ENCODE assay signal across 10 cellular contexts in genomic region chr20:63567382-63568169, GRCh38. TPM values are rescaled to one million over a fixed set of nuclear protein-coding genes. Genes with fewer than 3 reads are reported as not detected.
DNase-seq lines count a peak whose midpoint lies in the region; ATAC-seq and TF ChIP-seq lines count a peak whose summit lies in the region.
"Had no signal": no experiment of that assay in that cellular context is flagged by ENCODE, and none has a peak within 500 bp of the region (broad histone marks: within the 10 kb centered on the region; RNA-seq: fewer than 3 reads in every experiment).

No MANE protein-coding gene starts in this region.

- TF ChIP-seq EP300 in ovary (IDR thresholded peaks at IDR 0.05) = no peak

- H3K9ac ChIP-seq in mesenchymal stem cell (ENCODE audit: low read length) = no peak overlapping the region

- H3K4me2 ChIP-seq in mesenchymal stem cell (ENCODE audit: low read length, poor library complexity, severe bottlenecking) = no peak overlapping the region
- H3K4me2 ChIP-seq: A549 had no signal

- peak overlapping the region; percentile 25 for H4K91ac ChIP-seq in mesenchymal stem cell (ENCODE audit: low read length)

- H3K79me1 ChIP-seq in mesenchymal stem cell (replicated peaks; ENCODE audit: low read length, poor library complexity, severe bottlenecking) = peaks cover 8% of the 10 kb centered on the region

- no peak overlapping the region for H3K18ac ChIP-seq in mesenchymal stem cell (ENCODE audit: low read depth in 1 of 2, low read length in 2 of 2)

- peaks cover 30% of the 10 kb centered on the region for H3K36me3 Mint-ChIP-seq in activated CD8-positive, alpha-beta memory T cell treated with anti-CD3 and anti-CD28 coated beads, Interleukin-2, amount 10 ng/mL, durations not matched to agents 7 days and 5 days

- DNase-seq in activated CD4-positive, alpha-beta T cell treated with anti-CD3 and anti-CD28 coated beads for 24 hours (ENCODE audit: low read depth in 2 of 2) = peak; percentile 10 to 31
- no peak for DNase-seq in activated CD4-positive, alpha-beta T cell treated with anti-CD3 and anti-CD28 coated beads for 1 hour
- peak; percentile 33 for DNase-seq in HT1080 (ENCODE audit: low read depth)
- peak; percentile 83 for DNase-seq in activated CD8-positive, alpha-beta memory T cell treated with anti-CD3 and anti-CD28 coated beads, Interleukin-2, amount 10 ng/mL, durations not matched to agents 7 days and 5 days
- DNase-seq in mesenchymal stem cell = peak; percentile 32
- no peak for DNase-seq in ovary
- DNase-seq in NCI-H2196 (lab: John Stamatoyannopoulos, UW; ENCODE audit: unreplicated experiment) = no peak
- DNase-seq in putamen (ENCODE audit: low spot score) = no peak

- H3K9me3 ChIP-seq in mesenchymal stem cell (ENCODE audit: control insufficient read depth, low read length) = no peaks in the 10 kb centered on the region
- no peaks in the 10 kb centered on the region for H3K9me3 ChIP-seq in ovary
- H3K9me3 ChIP-seq: A549 had no signal

- no peak overlapping the region for H3K23ac ChIP-seq in mesenchymal stem cell (ENCODE audit: low read length in 2 of 2)

- peaks cover 34% of the 10 kb centered on the region for H3K4me1 Mint-ChIP-seq in activated CD8-positive, alpha-beta memory T cell treated with anti-CD3 and anti-CD28 coated beads, Interleukin-2, amount 10 ng/mL, durations not matched to agents 7 days and 5 days

- CTCF ChIA-PET in activated CD8-positive, alpha-beta memory T cell treated with anti-CD3 and anti-CD28 coated beads, Interleukin-2, amount 10 ng/mL, durations not matched to agents 7 days and 5 days (lab: Charles Lee) = interaction anchor here (1.0 to 3.4 kb wide), 7 partner anchors 9 to 471 kb away, joined by 3 to 21 read pairs (median 5); partner anchors contain the start of genes PPDPF and PTK6

- H3K4me3 ChIP-seq in mesenchymal stem cell (ENCODE audit: insufficient read depth in 1 of 2, low read depth in 1 of 2, low read length in 2 of 2) (no peak overlapping the region), ovary (no peak overlapping the region)
- H3K4me3 ChIP-seq: A549 had no signal

- 92% methylated on average over 36 of the region's 38 CpGs for WGBS in mesenchymal stem cell
- 82 to 89% (median 83%) methylated on average over 32 to 38 of the region's 38 CpGs for WGBS in ovary, 3 donors

- no peak overlapping the region for H2BK15ac ChIP-seq in mesenchymal stem cell (ENCODE audit: low read depth, poor library complexity, severe bottlenecking)

- H3K27ac Mint-ChIP-seq in activated CD8-positive, alpha-beta memory T cell treated with anti-CD3 and anti-CD28 coated beads, Interleukin-2, amount 10 ng/mL, durations not matched to agents 7 days and 5 days = peak overlapping the region; percentile 79

- no peak overlapping the region for H2BK12ac ChIP-seq in mesenchymal stem cell (ENCODE audit: low read length in 2 of 2)

- H3K4me1 ChIP-seq in mesenchymal stem cell (ENCODE audit: control insufficient read depth, insufficient read depth, low read depth, low read length) (peaks cover 25% of the 10 kb centered on the region), ovary (ENCODE audit: insufficient read depth) (no peaks in the 10 kb centered on the region)
- H3K4me1 ChIP-seq: A549 had no signal

- no peaks in the 10 kb centered on the region for H3K9me3 Mint-ChIP-seq in activated CD8-positive, alpha-beta memory T cell treated with anti-CD3 and anti-CD28 coated beads, Interleukin-2, amount 10 ng/mL, durations not matched to agents 7 days and 5 days (ENCODE audit: low read depth)

- H3K14ac ChIP-seq in mesenchymal stem cell (ENCODE audit: low read length in 2 of 2) = no peak overlapping the region

- H2BK5ac ChIP-seq in mesenchymal stem cell (ENCODE audit: low read depth, low read length, poor library complexity, severe bottlenecking) = no peak overlapping the region

- no peak for TF ChIP-seq CTCF in ovary (IDR thresholded peaks at IDR 0.05)

- intact Hi-C loops in ovary (cut with DNase I) = no loop called here

- H2AFZ ChIP-seq in mesenchymal stem cell (ENCODE audit: low read depth, low read length) = no peak overlapping the region

- no peak overlapping the region for H3K4ac ChIP-seq in mesenchymal stem cell (ENCODE audit: low read depth in 1 of 2, low read length in 2 of 2)

- no peak overlapping the region for H4K8ac ChIP-seq in mesenchymal stem cell (ENCODE audit: low read length)

- peaks cover 29 to 84% of the 10 kb centered on the region in 2 experiments for H3K36me3 ChIP-seq in mesenchymal stem cell (ENCODE audit: control insufficient read depth in 1 of 2, insufficient read depth in 2 of 2, low read depth in 1 of 2, low read length in 2 of 2)
- no peaks in the 10 kb centered on the region for H3K36me3 ChIP-seq in ovary

- peak; percentile 71 for ATAC-seq in activated CD8-positive, alpha-beta memory T cell treated with anti-CD3 and anti-CD28 coated beads, Interleukin-2, amount 10 ng/mL, durations not matched to agents 7 days and 5 days
- ATAC-seq: A549 had no signal

- H3K27me3 ChIP-seq in mesenchymal stem cell (ENCODE audit: control insufficient read depth in 1 of 2, insufficient read depth in 1 of 2, low read length in 2 of 2) = no peaks in the 10 kb centered on the region
- H3K27me3 ChIP-seq in ovary = no peaks in the 10 kb centered on the region

- peak overlapping the region; percentile 49 for H3K4me3 Mint-ChIP-seq in activated CD8-positive, alpha-beta memory T cell treated with anti-CD3 and anti-CD28 coated beads, Interleukin-2, amount 10 ng/mL, durations not matched to agents 7 days and 5 days

- no peak for TF ChIP-seq POLR2A in ovary (IDR thresholded peaks at IDR 0.05)

- H2BK120ac ChIP-seq in mesenchymal stem cell (ENCODE audit: low read depth, low read length) = no peak overlapping the region

- no peak overlapping the region for H2AK5ac ChIP-seq in mesenchymal stem cell (ENCODE audit: low read length, severe bottlenecking)

- H3K27ac ChIP-seq in mesenchymal stem cell (ENCODE audit: low read length, poor library complexity, severe bottlenecking) (no peak overlapping the region), ovary (no peak overlapping the region)
- H3K27ac ChIP-seq: A549 had no signal

- no peaks in the 10 kb centered on the region for H3K27me3 Mint-ChIP-seq in activated CD8-positive, alpha-beta memory T cell treated with anti-CD3 and anti-CD28 coated beads, Interleukin-2, amount 10 ng/mL, durations not matched to agents 7 days and 5 days

RNA-seq across cellular contexts. Expression of gene HELZ2, which starts 6.5 kb away (rescaled TPM):
- total RNA-seq in HT1080 (2014; rRNA removed; shearing (Covaris generic)) = 10.8 and 11.7 TPM in 2 replicates
- 6.0 and 7.4 TPM in 2 replicates for polyA plus RNA-seq in HT1080 (2015; cell fraction: cytosol; rRNA removed)
- 39.6 and 41.2 TPM in 2 replicates for polyA plus RNA-seq in HT1080 (2015; cell fraction: nucleus; rRNA removed)
- 100 to 1,000 TPM; 139 to 285 TPM for total RNA-seq in activated CD8-positive, alpha-beta memory T cell treated with anti-CD3 and anti-CD28 coated beads, Interleukin-2, amount 10 ng/mL, durations not matched to agents 7 days and 5 days
- 8.0 TPM for polyA plus RNA-seq in mesenchymal stem cell (2013, experiment 1 of 2)
- 7.9 TPM for polyA plus RNA-seq in mesenchymal stem cell (2013, experiment 2 of 2)
- 10 to 100 TPM in 6 of 7 donors, 1 to 10 TPM in 1; 9.4 to 19.6 (median 17.6) TPM for total RNA-seq in ovary
- 10 to 100 TPM in 1 of 2 donors, 1 to 10 TPM in 1; 1.8 to 10.5 TPM for polyA plus RNA-seq in ovary

RNA-seq across cellular contexts. Expression of gene FNDC11, which starts 13.6 kb away (rescaled TPM):
- total RNA-seq in HT1080 (2014; rRNA removed; shearing (Covaris generic)) = not detected in 2 replicates
- polyA plus RNA-seq in HT1080 (2015; cell fraction: cytosol; rRNA removed) = 0.02 and 0.16 TPM in 2 replicates
- polyA plus RNA-seq in HT1080 (2015; cell fraction: nucleus; rRNA removed) = 0.05 and 0.22 TPM in 2 replicates
- under 1 TPM; 0.14 to 0.35 TPM for total RNA-seq in activated CD8-positive, alpha-beta memory T cell treated with anti-CD3 and anti-CD28 coated beads, Interleukin-2, amount 10 ng/mL, durations not matched to agents 7 days and 5 days
- 0.91 TPM for polyA plus RNA-seq in mesenchymal stem cell (2013, experiment 1 of 2)
- polyA plus RNA-seq in mesenchymal stem cell (2013, experiment 2 of 2) = 0.79 TPM
- total RNA-seq in ovary = 1 to 10 TPM in 1 of 7 donors, under 1 TPM in 5, not detected in 1; 0.10 to 5.5 (median 0.36) TPM
- under 1 TPM in 1 of 2 donors, not detected in 1; 0.35 TPM for polyA plus RNA-seq in ovary
- total RNA-seq: SK-MEL-5 had no signal

RNA-seq across cellular contexts. Expression of gene SRMS, which starts 20.0 kb away (rescaled TPM):
- total RNA-seq in HT1080 (2014; rRNA removed; shearing (Covaris generic)) = not detected in 2 replicates
- polyA plus RNA-seq in HT1080 (2015; cell fraction: cytosol; rRNA removed) = not detected in 2 replicates
- polyA plus RNA-seq in HT1080 (2015; cell fraction: nucleus; rRNA removed) = not detected in 2 replicates
- total RNA-seq in activated CD8-positive, alpha-beta memory T cell treated with anti-CD3 and anti-CD28 coated beads, Interleukin-2, amount 10 ng/mL, durations not matched to agents 7 days and 5 days = not detected
- not detected for polyA plus RNA-seq in mesenchymal stem cell (2013, experiment 1 of 2)
- polyA plus RNA-seq in mesenchymal stem cell (2013, experiment 2 of 2) = not detected
- not detected for total RNA-seq in ovary
- polyA plus RNA-seq in ovary = not detected
- total RNA-seq: SK-MEL-5 had no signal
- polyA plus RNA-seq: A549 had no signal

RNA-seq across cellular contexts. Expression of gene PTK6, which starts 30.4 kb away (rescaled TPM):
- total RNA-seq in HT1080 (2014; rRNA removed; shearing (Covaris generic)) = not detected in 2 replicates
- polyA plus RNA-seq in HT1080 (2015; cell fraction: cytosol; rRNA removed) = 0.07 TPM in 1 of 2 replicates, not detected in the other
- 0.20 TPM in 1 of 2 replicates, not detected in the other for polyA plus RNA-seq in HT1080 (2015; cell fraction: nucleus; rRNA removed)
- total RNA-seq in activated CD8-positive, alpha-beta memory T cell treated with anti-CD3 and anti-CD28 coated beads, Interleukin-2, amount 10 ng/mL, durations not matched to agents 7 days and 5 days = under 1 TPM; 0.21 to 0.53 TPM
- not detected for polyA plus RNA-seq in mesenchymal stem cell (2013, experiment 1 of 2)
- polyA plus RNA-seq in mesenchymal stem cell (2013, experiment 2 of 2) = not detected
- under 1 TPM in 5 of 7 donors, not detected in 2; 0.08 to 0.46 (median 0.15) TPM for total RNA-seq in ovary
- polyA plus RNA-seq in ovary = under 1 TPM; 0.07 to 0.08 TPM
- total RNA-seq: SK-MEL-5 had no signal

RNA-seq across cellular contexts. Expression of gene PPDPF, which starts 47.0 kb away (rescaled TPM):
- total RNA-seq in HT1080 (2014; rRNA removed; shearing (Covaris generic)) = 35.3 and 143 TPM in 2 replicates
- polyA plus RNA-seq in HT1080 (2015; cell fraction: cytosol; rRNA removed) = 528 and 606 TPM in 2 replicates
- 69.3 and 69.9 TPM in 2 replicates for polyA plus RNA-seq in HT1080 (2015; cell fraction: nucleus; rRNA removed)
- 100 to 1,000 TPM; 138 to 237 TPM for total RNA-seq in activated CD8-positive, alpha-beta memory T cell treated with anti-CD3 and anti-CD28 coated beads, Interleukin-2, amount 10 ng/mL, durations not matched to agents 7 days and 5 days
- polyA plus RNA-seq in mesenchymal stem cell (2013, experiment 1 of 2) = 333 TPM
- polyA plus RNA-seq in mesenchymal stem cell (2013, experiment 2 of 2) = 331 TPM
- 100 to 1,000 TPM in 6 of 7 donors, 10 to 100 TPM in 1; 53.8 to 315 (median 201) TPM for total RNA-seq in ovary
- 100 to 1,000 TPM in 1 of 2 donors, 1 to 10 TPM in 1; 4.9 to 232 TPM for polyA plus RNA-seq in ovary

Comparison
In these comparisons a context has a peak if more than half of its experiments do, and no peak if none do; other contexts are left out.
1. DNase-seq: peak in activated CD4-positive, alpha-beta T cell treated with anti-CD3 and anti-CD28 coated beads for 24 hours (2 of 2), HT1080 (single experiment), activated CD8-positive, alpha-beta memory T cell treated with anti-CD3 and anti-CD28 coated beads, Interleukin-2, amount 10 ng/mL, durations not matched to agents 7 days and 5 days (single experiment) and mesenchymal stem cell (single experiment); none in activated CD4-positive, alpha-beta T cell treated with anti-CD3 and anti-CD28 coated beads for 1 hour (single experiment), ovary (0 of 5), NCI-H2196 (single experiment) and putamen (single experiment).
2. RNA of gene HELZ2, which starts 6.5 kb away (total RNA-seq): 139 to 285 TPM in activated CD8-positive, alpha-beta memory T cell treated with anti-CD3 and anti-CD28 coated beads, Interleukin-2, amount 10 ng/mL, durations not matched to agents 7 days and 5 days; 9.4 to 19.6 TPM in ovary and 10.8 to 11.7 TPM in HT1080; every median in the first group is over 4 times any median in the second.